Comparison of ENCODE assay signal across 16 cellular contexts in genomic region chr1:60510162-60510561, GRCh38.
"Had no signal": no experiment of that assay in that cellular context is flagged by ENCODE, and none has a peak within 500 bp of the region (broad histone marks: within the 10 kb centered on the region; RNA-seq: fewer than 3 reads in every experiment).

No MANE protein-coding gene starts in this region.

- H3K27ac ChIP-seq: brain microvascular endothelial cell, left lung, prostate gland, upper lobe of left lung, WERI-Rb-1 had no signal

- H3K36me3 ChIP-seq: brain microvascular endothelial cell, left lung, prostate gland, upper lobe of left lung, WERI-Rb-1 had no signal

- DNase-seq: activated CD4-positive, alpha-beta memory T cell treated with anti-CD3 and anti-CD28 coated beads, Interleukin-2, amount 10 ng/mL, durations not matched to agents 7 days and 5 days; activated CD4-positive, alpha-beta T cell treated with anti-CD3 and anti-CD28 coated beads for 36 hours; activated gamma-delta T cell treated with Interleukin-2 at 50 U/mL for 16 hours; activated naive CD8-positive, alpha-beta T cell treated with anti-CD3 and anti-CD28 coated beads for 36 hours; activated T-cell treated with anti-CD3 and anti-CD28 coated beads, Interleukin-2, amount 50 U/mL, for 48 hours; brain microvascular endothelial cell; cerebellar nuclear complex; left lung; mesenchymal stem cell; nephron progenitor cell; stimulated activated CD4-positive, alpha-beta T cell treated with anti-CD3 and anti-CD28 coated beads, Interleukin-4, amount 100 ng/mL, for 1 hour; stimulated activated CD8-positive, alpha-beta memory T cell treated with anti-CD3 and anti-CD28 coated beads, Interleukin-4, amount 100 ng/mL, for 48 hours; upper lobe of left lung; WERI-Rb-1 had no signal

- H3K4me1 ChIP-seq: left lung, prostate gland, upper lobe of left lung had no signal

- ATAC-seq: activated CD4-positive, alpha-beta T cell treated with anti-CD3 and anti-CD28 coated beads for 36 hours; left lung; sciatic nerve had no signal

- H3K9me3 ChIP-seq: left lung, prostate gland, upper lobe of left lung had no signal

- H3K27me3 ChIP-seq: brain microvascular endothelial cell, left lung, upper lobe of left lung had no signal

- H3K4me3 ChIP-seq: left lung, prostate gland, upper lobe of left lung had no signal
